Comparison of ENCODE assay signal across 35 cellular contexts in genomic region chr4:77625485-77625884, GRCh38. TPM values are rescaled to one million over a fixed set of nuclear protein-coding genes. Genes with fewer than 3 reads are reported as not detected.
"Had no signal": no experiment of that assay in that cellular context is flagged by ENCODE, and none has a peak within 500 bp of the region (broad histone marks: within the 10 kb centered on the region; RNA-seq: fewer than 3 reads in every experiment).

No MANE protein-coding gene starts in this region.

- H3K4me3 Mint-ChIP-seq: activated CD4-positive, alpha-beta T cell treated with anti-CD3 and anti-CD28 coated beads for 36 hours; activated CD8-positive, alpha-beta T cell treated with anti-CD3 and anti-CD28 coated beads for 36 hours; activated naive CD8-positive, alpha-beta T cell; activated T-cell treated with anti-CD3 and anti-CD28 coated beads, Interleukin-2, amount 50 U/mL, for 4 hours; activated T-helper 17 cell treated with anti-CD3 and anti-CD28 coated beads, Interleukin-2, amount 50 U/mL, for 72 hours had no signal

- H2AFZ ChIP-seq: hepatocyte had no signal

- DNase-seq: activated CD4-positive, alpha-beta T cell treated with anti-CD3 and anti-CD28 coated beads for 36 hours; activated CD4-positive, alpha-beta T cell treated with anti-CD3 and anti-CD28 coated beads, Interleukin-2, amount 50 U/mL, for 1 hour; activated CD4-positive, alpha-beta T cell treated with anti-CD3 and anti-CD28 coated beads, Interleukin-2, amount 50 U/mL, for 48 hours; activated CD4-positive, CD25-positive, alpha-beta regulatory T cell; activated CD4-positive, CD25-positive, alpha-beta regulatory T cell treated with anti-CD3 and anti-CD28 coated beads, Interleukin-2, amount 50 U/mL, for 72 hours; activated CD8-positive, alpha-beta memory T cell treated with anti-CD3 and anti-CD28 coated beads for 24 hours; activated CD8-positive, alpha-beta T cell treated with anti-CD3 and anti-CD28 coated beads for 36 hours; activated effector memory CD4-positive, alpha-beta T cell treated with Interleukin-2 at 50 U/mL for 16 hours; activated gamma-delta T cell treated with Interleukin-2 at 50 U/mL for 16 hours; activated naive CD4-positive, alpha-beta T cell treated with anti-CD3 and anti-CD28 coated beads, Interleukin-2, amount 50 U/mL, for 16 hours; activated naive CD4-positive, alpha-beta T cell treated with Interleukin-2 at 50 U/mL for 16 hours; activated T-cell treated with anti-CD3 and anti-CD28 coated beads, Interleukin-2, amount 50 U/mL, for 4 hours; amniotic stem cell; anterior cingulate cortex; central memory CD4-positive, alpha-beta T cell; cerebellar nuclear complex; colonic mucosa; effector CD8-positive, alpha-beta T cell; esophagus squamous epithelium; foreskin melanocyte; heart right ventricle; T-helper 2 cell had no signal

- H3K27me3 Mint-ChIP-seq: activated naive CD8-positive, alpha-beta T cell had no signal

- H3K27ac ChIP-seq: cardiac muscle cell, colonic mucosa, esophagus squamous epithelium, gastroesophageal sphincter, heart right ventricle, hepatocyte had no signal

- H3K4me3 ChIP-seq: cardiac muscle cell, colonic mucosa, esophagus squamous epithelium, gastroesophageal sphincter, heart right ventricle, hepatocyte had no signal

- ATAC-seq: activated CD4-positive, alpha-beta T cell treated with anti-CD3 and anti-CD28 coated beads for 36 hours; activated CD8-positive, alpha-beta T cell treated with anti-CD3 and anti-CD28 coated beads for 36 hours; activated T-cell treated with anti-CD3 and anti-CD28 coated beads, Interleukin-2, amount 50 U/mL, for 4 hours; activated T-helper 17 cell treated with anti-CD3 and anti-CD28 coated beads, Interleukin-2, amount 50 U/mL, for 72 hours; gastroesophageal sphincter; heart right ventricle had no signal

- H3K9me3 Mint-ChIP-seq: activated CD8-positive, alpha-beta T cell treated with anti-CD3 and anti-CD28 coated beads for 36 hours; activated T-cell treated with anti-CD3 and anti-CD28 coated beads, Interleukin-2, amount 50 U/mL, for 4 hours; activated T-helper 17 cell treated with anti-CD3 and anti-CD28 coated beads, Interleukin-2, amount 50 U/mL, for 72 hours had no signal

- H3K36me3 ChIP-seq: cardiac muscle cell, colonic mucosa, esophagus squamous epithelium, gastroesophageal sphincter, heart right ventricle had no signal

- H3K79me2 ChIP-seq: hepatocyte had no signal

- H3K4me2 ChIP-seq: hepatocyte had no signal

- FAIRE-seq: astrocyte, endometrium, endothelial cell of umbilical vein had no signal

- H3K36me3 Mint-ChIP-seq: activated naive CD8-positive, alpha-beta T cell had no signal

- H3K9me3 ChIP-seq: colonic mucosa, esophagus squamous epithelium, gastroesophageal sphincter, heart right ventricle had no signal

- H3K27ac Mint-ChIP-seq: activated CD4-positive, alpha-beta T cell treated with anti-CD3 and anti-CD28 coated beads for 36 hours; activated CD8-positive, alpha-beta T cell treated with anti-CD3 and anti-CD28 coated beads for 36 hours; activated naive CD8-positive, alpha-beta T cell; activated T-helper 17 cell treated with anti-CD3 and anti-CD28 coated beads, Interleukin-2, amount 50 U/mL, for 72 hours had no signal

- H3K4me1 ChIP-seq: colonic mucosa, esophagus squamous epithelium, gastroesophageal sphincter, heart right ventricle had no signal

- H3K27me3 ChIP-seq: cardiac muscle cell, colonic mucosa, esophagus squamous epithelium, gastroesophageal sphincter, heart right ventricle, hepatocyte had no signal

RNA-seq across cellular contexts. Expression of gene CXCL13, which starts 19.9 kb away (rescaled TPM):
- total RNA-seq: astrocyte; cardiac muscle cell; dermis microvascular lymphatic vessel endothelial cell; endothelial cell of umbilical vein; epithelial cell of proximal tubule; fibroblast of lung; gastroesophageal sphincter; glomerular endothelial cell; heart right ventricle; T-helper 1 cell treated with Interleukin-12 subunit alpha and Interleukin-12 subunit beta and Interleukin-4 antibody, amounts not matched to agents 30 ng/mL and 1 ng/mL, for 36 hours had no signal
- polyA plus RNA-seq: cardiac muscle cell, endothelial cell of umbilical vein, fibroblast of lung had no signal
